Comparison of ENCODE assay signal across 15 cellular contexts in the genomic region with DNA sequence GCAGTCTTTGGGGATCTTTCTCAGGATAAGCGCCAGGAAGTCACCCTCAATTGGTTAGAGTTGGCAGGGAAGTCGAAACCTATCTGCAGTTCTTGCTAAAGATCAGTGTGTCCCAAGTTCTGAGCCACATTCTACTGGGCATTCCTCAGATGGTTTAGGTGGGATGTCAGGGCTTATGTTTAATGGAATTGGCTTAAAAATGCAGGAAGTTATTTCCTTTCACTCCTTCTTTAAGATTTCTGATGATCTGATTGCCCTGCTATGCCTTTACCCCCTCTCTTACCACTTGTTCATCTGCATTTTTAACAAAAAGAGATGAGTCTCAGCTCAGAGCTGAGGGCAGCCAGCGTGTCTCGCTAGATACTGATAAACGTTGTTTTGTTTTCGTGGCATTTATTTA. TPM values are rescaled to one million over a fixed set of nuclear protein-coding genes. Genes with fewer than 3 reads are reported as not detected.
DNase-seq lines count a peak whose midpoint lies in the region; ATAC-seq and TF ChIP-seq lines count a peak whose summit lies in the region.
"Had no signal": no experiment of that assay in that cellular context is flagged by ENCODE, and none has a peak within 500 bp of the region (broad histone marks: within the 10 kb centered on the region; RNA-seq: fewer than 3 reads in every experiment).

No MANE protein-coding gene starts in this region.

- DNase-seq in GM03348 (ENCODE audit: low spot score), result peak; percentile 87
- DNase-seq in fibroblast of peridontal ligament (ENCODE audit: extremely low read depth), result peak; percentile 95
- DNase-seq in smooth muscle cell (lab: John Stamatoyannopoulos, UW; ENCODE audit: unreplicated experiment), result no peak
- DNase-seq in PC-3, result no peak
- no peak for DNase-seq in LoVo (ENCODE audit: low spot score)
- no peak for DNase-seq in sciatic nerve (ENCODE audit: low spot score)
- DNase-seq in activated CD4-positive, alpha-beta T cell treated with anti-CD3 and anti-CD28 coated beads, Interleukin-2, amount 10 ng/mL, durations not matched to agents 24 days and 14 days, result no peak
- DNase-seq: activated CD4-positive, alpha-beta T cell treated with anti-CD3 and anti-CD28 coated beads, Interleukin-2, amount 50 U/mL, for 1 hour; activated naive CD4-positive, alpha-beta T cell treated with Interleukin-2 at 50 U/mL for 16 hours; naive thymus-derived CD8-positive, alpha-beta T cell; NCI-H1436 treated with DMSO at 0.1 percent for 48 hours; NCI-H82; stimulated activated CD4-positive, alpha-beta T cell treated with anti-CD3 and anti-CD28 coated beads, Interleukin-15, amount 100 ng/mL, for 24 hours had no signal

- H3K4me1 ChIP-seq in smooth muscle cell (ENCODE audit: low read depth), result no peaks in the 10 kb centered on the region
- no peaks in the 10 kb centered on the region for H3K4me1 ChIP-seq in PC-3 (ENCODE audit: insufficient read depth, low read length)

- H3F3A ChIP-seq in smooth muscle cell (ENCODE audit: low read depth), result peaks cover 3% of the 10 kb centered on the region
- H3F3A ChIP-seq in PC-3 (ENCODE audit: low read length, unreplicated experiment), result no peaks in the 10 kb centered on the region

- no peaks in the 10 kb centered on the region for H3K27me3 ChIP-seq in smooth muscle cell (ENCODE audit: low read depth)
- H3K27me3 ChIP-seq in PC-3 (ENCODE audit: low read length), result no peaks in the 10 kb centered on the region

- H3K27ac ChIP-seq in smooth muscle cell (ENCODE audit: low read depth) (peak overlapping the region; percentile 55), PC-3 (ENCODE audit: low read length) (no peak overlapping the region)

- no peak overlapping the region for H3K27ac Mint-ChIP-seq in activated CD4-positive, alpha-beta T cell treated with anti-CD3 and anti-CD28 coated beads, Interleukin-2, amount 10 ng/mL, durations not matched to agents 24 days and 14 days
- H3K27ac Mint-ChIP-seq: naive thymus-derived CD8-positive, alpha-beta T cell had no signal

- intact Hi-C loops in PC-3 (cut with micrococcal nuclease) (no loop called here), sciatic nerve (cut with DNase I) (no loop called here)
- intact Hi-C loops in activated CD4-positive, alpha-beta T cell treated with anti-CD3 and anti-CD28 coated beads, Interleukin-2, amount 10 ng/mL, durations not matched to agents 24 days and 14 days (cut with micrococcal nuclease), result no loop called here

- no peaks in the 10 kb centered on the region for H3K36me3 Mint-ChIP-seq in activated CD4-positive, alpha-beta T cell treated with anti-CD3 and anti-CD28 coated beads, Interleukin-2, amount 10 ng/mL, durations not matched to agents 24 days and 14 days (ENCODE audit: low read depth)
- H3K36me3 Mint-ChIP-seq: naive thymus-derived CD8-positive, alpha-beta T cell had no signal

- TF ChIP-seq CTCF in smooth muscle cell (IDR thresholded peaks at IDR 0.05; ENCODE audit: borderline replicate concordance, insufficient read depth, poor library complexity, severe bottlenecking) (no peak), PC-3 (conservative IDR thresholded peaks at IDR 0.05; ENCODE audit: low read depth, low read length) (no peak)

- H3K4me3 ChIP-seq in smooth muscle cell, result no peak overlapping the region
- H3K4me3 ChIP-seq in PC-3 (ENCODE audit: low read length), result no peak overlapping the region

- H3K9me3 ChIP-seq in smooth muscle cell (replicated peaks; ENCODE audit: low read depth), result no peaks in the 10 kb centered on the region
- H3K9me3 ChIP-seq in PC-3 (ENCODE audit: low read length), result no peaks in the 10 kb centered on the region

- H4K20me1 ChIP-seq in smooth muscle cell (ENCODE audit: low read depth), result no peaks in the 10 kb centered on the region
- H4K20me1 ChIP-seq in PC-3 (ENCODE audit: low read length), result no peaks in the 10 kb centered on the region

- CTCF ChIA-PET in PC-3 (lab: Charles Lee), result no interaction called here

- H3K79me2 ChIP-seq in smooth muscle cell (ENCODE audit: low read depth) (no peaks in the 10 kb centered on the region), PC-3 (ENCODE audit: low read length) (no peaks in the 10 kb centered on the region)

- H3K9me2 ChIP-seq in PC-3 (replicated peaks; ENCODE audit: low read length), result no peaks in the 10 kb centered on the region

- H3K4me2 ChIP-seq in smooth muscle cell, result peak overlapping the region; percentile 55
- H3K4me2 ChIP-seq in PC-3 (ENCODE audit: low read length), result no peak overlapping the region

- H3K9me3 Mint-ChIP-seq in activated CD4-positive, alpha-beta T cell treated with anti-CD3 and anti-CD28 coated beads, Interleukin-2, amount 10 ng/mL, durations not matched to agents 24 days and 14 days, result peaks cover 7% of the 10 kb centered on the region

- ATAC-seq in SK-N-SH treated with all-trans-retinoic acid at 6 μM for 48 hours (peak; percentile 90), PC-3 (no peak), sciatic nerve (no peak)
- ATAC-seq: HepG2; naive thymus-derived CD8-positive, alpha-beta T cell had no signal

- H3K27me3 Mint-ChIP-seq in activated CD4-positive, alpha-beta T cell treated with anti-CD3 and anti-CD28 coated beads, Interleukin-2, amount 10 ng/mL, durations not matched to agents 24 days and 14 days, result peaks cover 5% of the 10 kb centered on the region

- H3K4me1 Mint-ChIP-seq in activated CD4-positive, alpha-beta T cell treated with anti-CD3 and anti-CD28 coated beads, Interleukin-2, amount 10 ng/mL, durations not matched to agents 24 days and 14 days, result peaks cover 5% of the 10 kb centered on the region

- H2AFZ ChIP-seq in smooth muscle cell (ENCODE audit: low read depth) (no peak overlapping the region), PC-3 (ENCODE audit: low read length) (no peak overlapping the region)

- no TSS peak for BruUV-seq in PC-3 (replicated peaks; lab: Mats Ljungman, UMichigan)

- 31% methylated on average over 6 of the region's 6 CpGs for WGBS in smooth muscle cell (ENCODE audit: low lambda C conversion rate)

- POLR2A ChIA-PET in PC-3 (lab: Charles Lee; ENCODE audit: unreplicated experiment), result no interaction called here

- H3K4me3 Mint-ChIP-seq in activated CD4-positive, alpha-beta T cell treated with anti-CD3 and anti-CD28 coated beads, Interleukin-2, amount 10 ng/mL, durations not matched to agents 24 days and 14 days, result no peak overlapping the region
- H3K4me3 Mint-ChIP-seq: naive thymus-derived CD8-positive, alpha-beta T cell had no signal

- peak overlapping the region; percentile 20 for H3K9ac ChIP-seq in smooth muscle cell (ENCODE audit: low read depth)
- H3K9ac ChIP-seq in PC-3 (ENCODE audit: low read length), result no peak overlapping the region

- no peaks in the 10 kb centered on the region for H3K36me3 ChIP-seq in smooth muscle cell (ENCODE audit: low read depth)
- H3K36me3 ChIP-seq in PC-3 (ENCODE audit: low read depth, low read length), result no peaks in the 10 kb centered on the region

TF ChIP-seq in SK-N-SH treated with all-trans-retinoic acid at 6 μM for 48 hours, 23 proteins besides CTCF, POLR2A, EP300 and RAD21:
- TF ChIP-seq ZC3H10 (CRISPR knock-in tag; IDR thresholded peaks at IDR 0.05), result no peak

RNA-seq across cellular contexts. Expression of a gene that starts 30.8 kb away (rescaled TPM):
- 4.6 and 6.8 TPM in 2 replicates for total RNA-seq in smooth muscle cell
- polyA plus RNA-seq in smooth muscle cell, result 3.8 and 5.4 TPM in 2 replicates
- total RNA-seq in PC-3 (2014; rRNA removed), result 8.1 and 10.9 TPM in 2 replicates
- total RNA-seq in sciatic nerve, result 7.5 TPM
- total RNA-seq in activated CD4-positive, alpha-beta T cell treated with anti-CD3 and anti-CD28 coated beads, Interleukin-2, amount 10 ng/mL, durations not matched to agents 24 days and 14 days, result 0.05 TPM in 1 of 2 replicates, not detected in the other
- total RNA-seq: HepG2; naive thymus-derived CD8-positive, alpha-beta T cell had no signal
- polyA plus RNA-seq: HepG2; naive thymus-derived CD8-positive, alpha-beta T cell had no signal

RNA-seq across cellular contexts. Expression of a gene that starts 42.5 kb away (rescaled TPM):
- 2.7 and 2.8 TPM in 2 replicates for total RNA-seq in smooth muscle cell
- 18.0 and 18.1 TPM in 2 replicates for polyA plus RNA-seq in smooth muscle cell
- total RNA-seq in PC-3 (2014; rRNA removed), result not detected in 2 replicates
- 20.0 TPM for total RNA-seq in sciatic nerve
- total RNA-seq in activated CD4-positive, alpha-beta T cell treated with anti-CD3 and anti-CD28 coated beads, Interleukin-2, amount 10 ng/mL, durations not matched to agents 24 days and 14 days, result not detected in 2 replicates
- total RNA-seq: HepG2; naive thymus-derived CD8-positive, alpha-beta T cell had no signal
- polyA plus RNA-seq: HepG2; naive thymus-derived CD8-positive, alpha-beta T cell had no signal

RNA-seq across cellular contexts. Expression of a gene that starts 54.1 kb away (rescaled TPM):
- total RNA-seq in smooth muscle cell, result 14.7 and 23.0 TPM in 2 replicates
- 13.3 and 16.5 TPM in 2 replicates for polyA plus RNA-seq in smooth muscle cell
- total RNA-seq in PC-3 (2014; rRNA removed), result 11.9 and 17.1 TPM in 2 replicates
- 19.2 TPM for total RNA-seq in sciatic nerve
- 27.2 and 29.1 TPM in 2 replicates for total RNA-seq in activated CD4-positive, alpha-beta T cell treated with anti-CD3 and anti-CD28 coated beads, Interleukin-2, amount 10 ng/mL, durations not matched to agents 24 days and 14 days

Comparison
In these comparisons a context has a peak if more than half of its experiments do, and no peak if none do; other contexts are left out.
1. DNase-seq: peak in GM03348 (single experiment) and fibroblast of peridontal ligament (single experiment); none in smooth muscle cell (single experiment), PC-3 (single experiment), LoVo (single experiment), sciatic nerve (single experiment) and activated CD4-positive, alpha-beta T cell treated with anti-CD3 and anti-CD28 coated beads, Interleukin-2, amount 10 ng/mL, durations not matched to agents 24 days and 14 days (single experiment).